ENCODE assay signal across 9 cellular contexts in the genomic region with DNA sequence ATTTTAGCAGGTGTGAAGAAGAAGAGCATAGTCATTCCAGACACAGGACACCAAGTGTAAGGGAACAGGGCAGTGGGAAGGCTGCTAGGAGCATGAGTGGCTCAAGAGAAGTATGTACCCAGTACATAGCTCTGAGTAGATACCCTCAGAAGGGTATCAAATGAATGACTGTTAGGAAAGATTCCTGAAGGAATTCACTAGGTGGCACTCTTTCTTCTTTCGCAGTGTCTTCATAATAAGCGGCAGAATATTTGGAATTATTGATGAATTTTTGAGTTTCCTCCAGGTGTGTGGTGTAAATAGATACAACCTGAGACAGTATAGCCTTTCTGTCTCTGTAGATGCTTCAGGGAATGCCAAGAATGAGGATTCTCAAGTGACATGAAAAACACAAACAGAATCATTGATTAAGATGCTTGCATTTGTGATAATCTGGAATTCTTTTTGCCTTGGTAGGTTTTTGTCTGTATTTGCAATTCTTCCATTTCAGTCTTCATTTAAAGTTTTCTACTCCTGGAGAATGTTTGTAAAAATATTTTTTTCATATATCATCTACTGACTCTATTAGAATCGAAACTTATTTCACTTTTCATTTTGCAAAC.
A peak's percentile ranks its signal among the peaks of the same experiment; 100 is the strongest.
DNase-seq lines count a peak whose midpoint lies in the region; ATAC-seq and TF ChIP-seq lines count a peak whose summit lies in the region.
"Had no signal": no experiment of that assay in that cellular context is flagged by ENCODE, and none has a peak within 500 bp of the region (broad histone marks: within the 10 kb centered on the region; RNA-seq: fewer than 3 reads in every experiment).

No MANE protein-coding gene starts in this region.

- H3K9me3 ChIP-seq in adipocyte (ENCODE audit: control insufficient read depth, low read length) (peaks cover 8% of the 10 kb centered on the region), lower lobe of right lung (no peaks in the 10 kb centered on the region), adrenal gland (replicated peaks in 1 of 3) (no peaks in the 10 kb centered on the region)

- WGBS in adrenal gland, 4 donors, result 39 to 51% (median 42%) methylated on average over 3 of the region's 3 CpGs

- H3K4me1 ChIP-seq in adipocyte (ENCODE audit: control insufficient read depth, insufficient read depth, low read length), result peaks cover 4% of the 10 kb centered on the region
- H3K4me1 ChIP-seq in lower lobe of right lung, result no peaks in the 10 kb centered on the region
- no peaks in the 10 kb centered on the region for H3K4me1 ChIP-seq in adrenal gland (replicated peaks in 1 of 2)

- TF ChIP-seq CTCF in lower lobe of right lung (IDR thresholded peaks at IDR 0.05) (peak; percentile 34), adrenal gland (IDR thresholded peaks at IDR 0.05) (peak in 1 of 6 experiments; percentile 27)

- H3K4me3 ChIP-seq in adipocyte (ENCODE audit: low read length) (no peak overlapping the region), lower lobe of right lung (no peak overlapping the region), adrenal gland (no peak overlapping the region)

- intact Hi-C loops in lower lobe of right lung (cut with DNase I), result no loop called here
- intact Hi-C loops in adrenal gland (cut with DNase I), result no loop called here

- no peaks in the 10 kb centered on the region for H3K27me3 ChIP-seq in adipocyte (replicated peaks; ENCODE audit: control insufficient read depth, insufficient read depth, low read length)
- H3K27me3 ChIP-seq in lower lobe of right lung (ENCODE audit: low read depth), result no peaks in the 10 kb centered on the region
- H3K27me3 ChIP-seq in adrenal gland, result no peaks in the 10 kb centered on the region

- ATAC-seq in lower lobe of right lung (no peak), HG03439 (IDR thresholded peaks at IDR 0.05; ENCODE audit: unreplicated experiment) (no peak), GM18907 (IDR thresholded peaks at IDR 0.05; ENCODE audit: unreplicated experiment) (no peak)

- H3K36me3 ChIP-seq in adipocyte (ENCODE audit: control insufficient read depth, insufficient read depth, low read length, severe bottlenecking) (no peaks in the 10 kb centered on the region), lower lobe of right lung (no peaks in the 10 kb centered on the region), adrenal gland (replicated peaks in 1 of 2) (no peaks in the 10 kb centered on the region)

- TF ChIP-seq POLR2A in adrenal gland (IDR thresholded peaks at IDR 0.05), result no peak

- H3K9ac ChIP-seq in adipocyte (ENCODE audit: low read length), result peak overlapping the region; percentile 14

- DNase-seq in DMS114 treated with DMSO at 0.1 percent for 48 hours (lab: John Stamatoyannopoulos, UW; ENCODE audit: unreplicated experiment) (peak; percentile 15), HT-29 (ENCODE audit: low spot score) (peak; percentile 7), adipocyte (ENCODE audit: low read depth) (peak; percentile 62), lower lobe of right lung (no peak), adrenal gland (no peak)
- DNase-seq in activated CD4-positive, alpha-beta T cell treated with anti-CD3 and anti-CD28 coated beads, Interleukin-2, amount 50 U/mL, for 1 hour, result no peak
- DNase-seq: activated B cell treated with CpG ODN at 0.5 μM for 24 hours had no signal

- no peak overlapping the region for H3K27ac ChIP-seq in lower lobe of right lung
- no peak overlapping the region for H3K27ac ChIP-seq in adrenal gland

Comparison
In these comparisons a context has a peak if more than half of its experiments do, and no peak if none do; other contexts are left out.
1. DNase-seq: peak in DMS114 treated with DMSO at 0.1 percent for 48 hours (single experiment), HT-29 (single experiment) and adipocyte (single experiment); none in lower lobe of right lung (single experiment), activated CD4-positive, alpha-beta T cell treated with anti-CD3 and anti-CD28 coated beads, Interleukin-2, amount 50 U/mL, for 1 hour (single experiment) and adrenal gland (0 of 7).